13 cellular contexts compared by ENCODE assay signal in genomic region chr5:172504736-172505402, GRCh38. TPM values are rescaled to one million over a fixed set of nuclear protein-coding genes. Genes with fewer than 3 reads are reported as not detected.
DNase-seq lines count a peak whose midpoint lies in the region; ATAC-seq, FAIRE-seq and TF ChIP-seq lines count a peak whose summit lies in the region.
"Had no signal": no experiment of that assay in that cellular context is flagged by ENCODE, and none has a peak within 500 bp of the region (broad histone marks: within the 10 kb centered on the region; RNA-seq: fewer than 3 reads in every experiment).

No MANE protein-coding gene starts in this region.

- H3K27ac ChIP-seq in esophagus (ENCODE audit: low read depth in 2 of 2, low read length in 1 of 2) (peak overlapping the region; percentile 51 to 57), liver (ENCODE audit: low read depth in 1 of 2, low read length in 2 of 2) (no peak overlapping the region), caudate nucleus (ENCODE audit: low read depth, low read length) (no peak overlapping the region)
- H3K27ac ChIP-seq: epithelial cell of prostate had no signal

- H3K4me1 ChIP-seq in esophagus (ENCODE audit: control insufficient read depth in 2 of 2, insufficient read depth in 2 of 2, low read length in 1 of 2), result peaks cover 2 to 8% of the 10 kb centered on the region in 2 donors
- no peaks in the 10 kb centered on the region for H3K4me1 ChIP-seq in liver (ENCODE audit: control insufficient read depth in 4 of 4, insufficient read depth in 4 of 4, low read length in 3 of 4)

- H3K9ac ChIP-seq in liver (ENCODE audit: low read depth in 1 of 2, low read length in 2 of 2), result no peak overlapping the region

- no peak for FAIRE-seq in GM19239 (lab: Jason Lieb, UNC)
- FAIRE-seq: small intestine had no signal

- H3K9me3 ChIP-seq in esophagus (ENCODE audit: control insufficient read depth in 2 of 2, insufficient read depth in 1 of 2, low read depth in 1 of 2, low read length in 1 of 2), result no peaks in the 10 kb centered on the region
- no peaks in the 10 kb centered on the region for H3K9me3 ChIP-seq in liver (ENCODE audit: control insufficient read depth in 4 of 4, low read length in 3 of 4)

- intact Hi-C loops in sciatic nerve (cut with DNase I), result no loop called here

- TF ChIP-seq RAD21 in liver (IDR thresholded peaks at IDR 0.05), result peak in 1 of 2 donors; percentile 8

- no peak overlapping the region for H3K4me3 ChIP-seq in esophagus (ENCODE audit: low read depth in 1 of 2, low read length in 2 of 2)
- H3K4me3 ChIP-seq in liver (ENCODE audit: low read depth in 1 of 3, low read length in 3 of 3), result no peak overlapping the region

- peak; percentile 1 for DNase-seq in ELF-1 (ENCODE audit: low read depth, low spot score)
- peak; percentile 79 for DNase-seq in sciatic nerve (ENCODE audit: low spot score)
- no peak for DNase-seq in caudate nucleus (lab: John Stamatoyannopoulos, UW)
- DNase-seq in GM19239 (ENCODE audit: insufficient read length, low spot score), result no peak
- no peak for DNase-seq in putamen (ENCODE audit: low spot score)
- DNase-seq: Calu3; central memory CD4-positive, alpha-beta T cell; NCI-H1092 treated with DMSO at 0.1 percent for 48 hours had no signal

- TF ChIP-seq CTCF in liver (IDR thresholded peaks at IDR 0.05; ENCODE audit: low read depth, low read length, missing input control), result no peak

- ATAC-seq in sciatic nerve, result peak; percentile 88
- no peak for ATAC-seq in GM21360 (IDR thresholded peaks at IDR 0.05; ENCODE audit: unreplicated experiment)

- no peaks in the 10 kb centered on the region for H3K36me3 ChIP-seq in esophagus (ENCODE audit: control insufficient read depth in 2 of 2, insufficient read depth in 2 of 2, low read length in 1 of 2)
- H3K36me3 ChIP-seq in liver (ENCODE audit: control insufficient read depth in 4 of 4, insufficient read depth in 3 of 4, low read depth in 1 of 4, low read length in 3 of 4), result no peaks in the 10 kb centered on the region

- H3K27me3 ChIP-seq in esophagus (ENCODE audit: control insufficient read depth in 1 of 2, insufficient read depth in 2 of 2, low read length in 2 of 2) (no peaks in the 10 kb centered on the region), liver (ENCODE audit: control insufficient read depth in 4 of 4, insufficient read depth in 4 of 4, low read length in 3 of 4) (no peaks in the 10 kb centered on the region)

- 64 to 69% methylated on average over 3 of the region's 3 CpGs for WGBS in esophagus, 2 donors
- 71% methylated on average over 3 of the region's 3 CpGs for WGBS in liver

TF ChIP-seq in liver, 16 proteins besides CTCF, POLR2A, EP300 and RAD21:
- TF ChIP-seq NR2F2 (IDR thresholded peaks at IDR 0.05) (peak; percentile 95), ATF3 (IDR thresholded peaks at IDR 0.05) (no peak)

RNA-seq across cellular contexts. Expression of gene SH3PXD2B, which starts 50.5 kb away (rescaled TPM):
- polyA plus RNA-seq in esophagus, result 1 to 10 TPM; 3.0 to 4.5 TPM
- 1 to 10 TPM; 1.4 to 3.3 TPM for total RNA-seq in liver
- 1 to 10 TPM; 1.1 to 3.0 TPM for polyA plus RNA-seq in liver
- 39.5 TPM for total RNA-seq in sciatic nerve

Comparison
In these comparisons a context has a peak if more than half of its experiments do, and no peak if none do; other contexts are left out.
1. DNase-seq: peak in ELF-1 (single experiment) and sciatic nerve (single experiment); none in caudate nucleus (0 of 61), GM19239 (single experiment) and putamen (single experiment).
2. H3K27ac ChIP-seq: peak in esophagus (2 of 2); none in liver (0 of 2) and caudate nucleus (single experiment).